Comparison of ENCODE assay signal across 1 cellular context in the genomic region with DNA sequence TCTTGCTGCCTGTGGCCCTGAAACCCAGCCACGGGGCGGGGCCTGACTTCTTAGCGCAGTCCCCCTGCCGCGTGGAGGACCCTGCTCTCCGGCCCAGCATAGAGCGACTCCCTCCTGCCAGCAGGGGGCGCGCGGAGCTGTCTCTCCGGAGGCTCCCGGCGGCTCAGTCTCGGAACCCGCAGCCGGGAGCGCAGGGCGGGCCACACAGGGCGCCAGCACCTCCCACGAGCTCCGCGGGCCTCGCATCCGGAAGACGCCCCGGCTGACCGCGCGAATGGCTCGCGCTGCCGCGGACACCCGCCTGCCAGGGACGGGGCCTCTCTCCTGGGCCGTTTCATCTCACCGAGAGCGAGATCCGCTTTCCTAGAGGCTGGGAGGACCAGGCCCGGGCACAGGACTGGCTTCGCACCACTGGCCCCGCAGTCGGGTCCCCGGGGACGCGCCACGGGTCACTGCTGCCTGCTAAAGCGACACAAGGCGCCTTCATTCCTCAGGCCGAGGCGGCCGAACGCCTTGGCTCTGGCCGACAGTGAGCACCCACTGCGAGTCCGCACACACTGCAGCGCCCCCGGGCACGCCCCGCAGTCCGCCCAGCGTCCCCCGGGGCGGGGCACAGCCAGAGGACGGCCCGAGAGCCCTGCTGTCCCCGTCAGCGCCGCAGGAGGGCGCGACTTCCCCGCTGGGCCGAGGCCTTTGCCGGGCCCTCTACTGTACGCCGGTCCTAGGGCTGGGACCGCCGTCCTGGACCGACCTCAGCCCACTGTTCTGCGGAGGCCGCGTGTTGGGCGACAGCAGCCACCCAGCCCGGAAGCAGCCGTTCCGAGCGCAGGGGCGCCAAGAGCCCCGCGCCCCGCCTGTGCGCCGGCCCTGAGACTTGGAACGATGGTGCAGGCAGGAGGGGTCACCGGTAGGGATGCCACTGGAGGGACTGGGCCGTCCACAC.
TF ChIP-seq lines count a peak whose summit lies in the region.

No MANE protein-coding gene starts in this region.

TF ChIP-seq in HepG2, 621 proteins besides CTCF, POLR2A, EP300 and RAD21 (continued from another document and continues in another):
- TF ChIP-seq, protein P1, sequence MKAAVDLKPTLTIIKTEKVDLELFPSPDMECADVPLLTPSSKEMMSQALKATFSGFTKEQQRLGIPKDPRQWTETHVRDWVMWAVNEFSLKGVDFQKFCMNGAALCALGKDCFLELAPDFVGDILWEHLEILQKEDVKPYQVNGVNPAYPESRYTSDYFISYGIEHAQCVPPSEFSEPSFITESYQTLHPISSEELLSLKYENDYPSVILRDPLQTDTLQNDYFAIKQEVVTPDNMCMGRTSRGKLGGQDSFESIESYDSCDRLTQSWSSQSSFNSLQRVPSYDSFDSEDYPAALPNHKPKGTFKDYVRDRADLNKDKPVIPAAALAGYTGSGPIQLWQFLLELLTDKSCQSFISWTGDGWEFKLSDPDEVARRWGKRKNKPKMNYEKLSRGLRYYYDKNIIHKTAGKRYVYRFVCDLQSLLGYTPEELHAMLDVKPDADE (CRISPR knock-in tag; IDR thresholded peaks at IDR 0.05), result no peak
- TF ChIP-seq ZNF670 (CRISPR knock-in tag; IDR thresholded peaks at IDR 0.05; ENCODE audit: borderline replicate concordance), result peak; percentile 36; the same call in 1 of the 2 replicates
- TF ChIP-seq, protein P2, sequence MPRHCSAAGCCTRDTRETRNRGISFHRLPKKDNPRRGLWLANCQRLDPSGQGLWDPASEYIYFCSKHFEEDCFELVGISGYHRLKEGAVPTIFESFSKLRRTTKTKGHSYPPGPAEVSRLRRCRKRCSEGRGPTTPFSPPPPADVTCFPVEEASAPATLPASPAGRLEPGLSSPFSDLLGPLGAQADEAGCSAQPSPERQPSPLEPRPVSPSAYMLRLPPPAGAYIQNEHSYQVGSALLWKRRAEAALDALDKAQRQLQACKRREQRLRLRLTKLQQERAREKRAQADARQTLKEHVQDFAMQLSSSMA (CRISPR knock-in tag; IDR thresholded peaks at IDR 0.05), result 0 out of 2 replicates have a peak, but pooled peaks have one; percentile 60
- TF ChIP-seq, protein P3, sequence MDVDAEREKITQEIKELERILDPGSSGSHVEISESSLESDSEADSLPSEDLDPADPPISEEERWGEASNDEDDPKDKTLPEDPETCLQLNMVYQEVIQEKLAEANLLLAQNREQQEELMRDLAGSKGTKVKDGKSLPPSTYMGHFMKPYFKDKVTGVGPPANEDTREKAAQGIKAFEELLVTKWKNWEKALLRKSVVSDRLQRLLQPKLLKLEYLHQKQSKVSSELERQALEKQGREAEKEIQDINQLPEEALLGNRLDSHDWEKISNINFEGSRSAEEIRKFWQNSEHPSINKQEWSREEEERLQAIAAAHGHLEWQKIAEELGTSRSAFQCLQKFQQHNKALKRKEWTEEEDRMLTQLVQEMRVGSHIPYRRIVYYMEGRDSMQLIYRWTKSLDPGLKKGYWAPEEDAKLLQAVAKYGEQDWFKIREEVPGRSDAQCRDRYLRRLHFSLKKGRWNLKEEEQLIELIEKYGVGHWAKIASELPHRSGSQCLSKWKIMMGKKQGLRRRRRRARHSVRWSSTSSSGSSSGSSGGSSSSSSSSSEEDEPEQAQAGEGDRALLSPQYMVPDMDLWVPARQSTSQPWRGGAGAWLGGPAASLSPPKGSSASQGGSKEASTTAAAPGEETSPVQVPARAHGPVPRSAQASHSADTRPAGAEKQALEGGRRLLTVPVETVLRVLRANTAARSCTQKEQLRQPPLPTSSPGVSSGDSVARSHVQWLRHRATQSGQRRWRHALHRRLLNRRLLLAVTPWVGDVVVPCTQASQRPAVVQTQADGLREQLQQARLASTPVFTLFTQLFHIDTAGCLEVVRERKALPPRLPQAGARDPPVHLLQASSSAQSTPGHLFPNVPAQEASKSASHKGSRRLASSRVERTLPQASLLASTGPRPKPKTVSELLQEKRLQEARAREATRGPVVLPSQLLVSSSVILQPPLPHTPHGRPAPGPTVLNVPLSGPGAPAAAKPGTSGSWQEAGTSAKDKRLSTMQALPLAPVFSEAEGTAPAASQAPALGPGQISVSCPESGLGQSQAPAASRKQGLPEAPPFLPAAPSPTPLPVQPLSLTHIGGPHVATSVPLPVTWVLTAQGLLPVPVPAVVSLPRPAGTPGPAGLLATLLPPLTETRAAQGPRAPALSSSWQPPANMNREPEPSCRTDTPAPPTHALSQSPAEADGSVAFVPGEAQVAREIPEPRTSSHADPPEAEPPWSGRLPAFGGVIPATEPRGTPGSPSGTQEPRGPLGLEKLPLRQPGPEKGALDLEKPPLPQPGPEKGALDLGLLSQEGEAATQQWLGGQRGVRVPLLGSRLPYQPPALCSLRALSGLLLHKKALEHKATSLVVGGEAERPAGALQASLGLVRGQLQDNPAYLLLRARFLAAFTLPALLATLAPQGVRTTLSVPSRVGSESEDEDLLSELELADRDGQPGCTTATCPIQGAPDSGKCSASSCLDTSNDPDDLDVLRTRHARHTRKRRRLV (CRISPR knock-in tag; IDR thresholded peaks at IDR 0.05), result no peak
- TF ChIP-seq CC2D1A (CRISPR knock-in tag; IDR thresholded peaks at IDR 0.05), result no peak
- TF ChIP-seq, protein P4, sequence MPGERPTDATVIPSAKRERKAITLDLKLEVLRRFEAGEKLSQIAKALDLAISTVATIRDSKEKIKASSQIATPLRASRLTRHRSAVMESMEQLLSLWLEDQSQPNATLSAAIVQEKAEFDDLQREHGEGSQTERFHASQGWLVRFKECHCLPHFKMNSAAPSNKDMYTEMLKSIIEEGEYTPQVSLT (CRISPR knock-in tag; IDR thresholded peaks at IDR 0.05; ENCODE audit: borderline replicate concordance, low read depth), result no peak
- peak; percentile 37 for TF ChIP-seq MIER2 (CRISPR knock-in tag; IDR thresholded peaks at IDR 0.05)
- TF ChIP-seq, protein P5, sequence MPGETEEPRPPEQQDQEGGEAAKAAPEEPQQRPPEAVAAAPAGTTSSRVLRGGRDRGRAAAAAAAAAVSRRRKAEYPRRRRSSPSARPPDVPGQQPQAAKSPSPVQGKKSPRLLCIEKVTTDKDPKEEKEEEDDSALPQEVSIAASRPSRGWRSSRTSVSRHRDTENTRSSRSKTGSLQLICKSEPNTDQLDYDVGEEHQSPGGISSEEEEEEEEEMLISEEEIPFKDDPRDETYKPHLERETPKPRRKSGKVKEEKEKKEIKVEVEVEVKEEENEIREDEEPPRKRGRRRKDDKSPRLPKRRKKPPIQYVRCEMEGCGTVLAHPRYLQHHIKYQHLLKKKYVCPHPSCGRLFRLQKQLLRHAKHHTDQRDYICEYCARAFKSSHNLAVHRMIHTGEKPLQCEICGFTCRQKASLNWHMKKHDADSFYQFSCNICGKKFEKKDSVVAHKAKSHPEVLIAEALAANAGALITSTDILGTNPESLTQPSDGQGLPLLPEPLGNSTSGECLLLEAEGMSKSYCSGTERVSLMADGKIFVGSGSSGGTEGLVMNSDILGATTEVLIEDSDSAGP (CRISPR knock-in tag; IDR thresholded peaks at IDR 0.05; ENCODE audit: borderline replicate concordance), result peak; percentile 92
- TF ChIP-seq, protein P6, sequence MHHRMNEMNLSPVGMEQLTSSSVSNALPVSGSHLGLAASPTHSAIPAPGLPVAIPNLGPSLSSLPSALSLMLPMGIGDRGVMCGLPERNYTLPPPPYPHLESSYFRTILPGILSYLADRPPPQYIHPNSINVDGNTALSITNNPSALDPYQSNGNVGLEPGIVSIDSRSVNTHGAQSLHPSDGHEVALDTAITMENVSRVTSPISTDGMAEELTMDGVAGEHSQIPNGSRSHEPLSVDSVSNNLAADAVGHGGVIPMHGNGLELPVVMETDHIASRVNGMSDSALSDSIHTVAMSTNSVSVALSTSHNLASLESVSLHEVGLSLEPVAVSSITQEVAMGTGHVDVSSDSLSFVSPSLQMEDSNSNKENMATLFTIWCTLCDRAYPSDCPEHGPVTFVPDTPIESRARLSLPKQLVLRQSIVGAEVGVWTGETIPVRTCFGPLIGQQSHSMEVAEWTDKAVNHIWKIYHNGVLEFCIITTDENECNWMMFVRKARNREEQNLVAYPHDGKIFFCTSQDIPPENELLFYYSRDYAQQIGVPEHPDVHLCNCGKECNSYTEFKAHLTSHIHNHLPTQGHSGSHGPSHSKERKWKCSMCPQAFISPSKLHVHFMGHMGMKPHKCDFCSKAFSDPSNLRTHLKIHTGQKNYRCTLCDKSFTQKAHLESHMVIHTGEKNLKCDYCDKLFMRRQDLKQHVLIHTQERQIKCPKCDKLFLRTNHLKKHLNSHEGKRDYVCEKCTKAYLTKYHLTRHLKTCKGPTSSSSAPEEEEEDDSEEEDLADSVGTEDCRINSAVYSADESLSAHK (CRISPR knock-in tag; IDR thresholded peaks at IDR 0.05; ENCODE audit: borderline replicate concordance), result no peak
- TF ChIP-seq ZNF720 (CRISPR knock-in tag; IDR thresholded peaks at IDR 0.05), result no peak
- TF ChIP-seq, protein P7, sequence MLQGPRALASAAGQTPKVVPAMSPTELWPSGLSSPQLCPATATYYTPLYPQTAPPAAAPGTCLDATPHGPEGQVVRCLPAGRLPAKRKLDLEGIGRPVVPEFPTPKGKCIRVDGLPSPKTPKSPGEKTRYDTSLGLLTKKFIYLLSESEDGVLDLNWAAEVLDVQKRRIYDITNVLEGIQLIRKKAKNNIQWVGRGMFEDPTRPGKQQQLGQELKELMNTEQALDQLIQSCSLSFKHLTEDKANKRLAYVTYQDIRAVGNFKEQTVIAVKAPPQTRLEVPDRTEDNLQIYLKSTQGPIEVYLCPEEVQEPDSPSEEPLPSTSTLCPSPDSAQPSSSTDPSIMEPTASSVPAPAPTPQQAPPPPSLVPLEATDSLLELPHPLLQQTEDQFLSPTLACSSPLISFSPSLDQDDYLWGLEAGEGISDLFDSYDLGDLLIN (CRISPR knock-in tag; IDR thresholded peaks at IDR 0.05; ENCODE audit: borderline replicate concordance), result no peak
- TF ChIP-seq SRSF1 (optimal IDR thresholded peaks at IDR 0.05; ENCODE audit: low read depth, low read length), result peak; percentile 74
- TF ChIP-seq EED (CRISPR knock-in tag; IDR thresholded peaks at IDR 0.05), result peak; percentile 74; the same call in 1 of the 2 replicates
- TF ChIP-seq, protein P8, sequence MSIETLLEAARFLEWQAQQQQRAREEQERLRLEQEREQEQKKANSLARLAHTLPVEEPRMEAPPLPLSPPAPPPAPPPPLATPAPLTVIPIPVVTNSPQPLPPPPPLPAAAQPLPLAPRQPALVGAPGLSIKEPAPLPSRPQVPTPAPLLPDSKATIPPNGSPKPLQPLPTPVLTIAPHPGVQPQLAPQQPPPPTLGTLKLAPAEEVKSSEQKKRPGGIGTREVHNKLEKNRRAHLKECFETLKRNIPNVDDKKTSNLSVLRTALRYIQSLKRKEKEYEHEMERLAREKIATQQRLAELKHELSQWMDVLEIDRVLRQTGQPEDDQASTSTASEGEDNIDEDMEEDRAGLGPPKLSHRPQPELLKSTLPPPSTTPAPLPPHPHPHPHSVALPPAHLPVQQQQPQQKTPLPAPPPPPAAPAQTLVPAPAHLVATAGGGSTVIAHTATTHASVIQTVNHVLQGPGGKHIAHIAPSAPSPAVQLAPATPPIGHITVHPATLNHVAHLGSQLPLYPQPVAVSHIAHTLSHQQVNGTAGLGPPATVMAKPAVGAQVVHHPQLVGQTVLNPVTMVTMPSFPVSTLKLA (IDR thresholded peaks at IDR 0.05), result no peak
- TF ChIP-seq ZNF510 (CRISPR knock-in tag; IDR thresholded peaks at IDR 0.05; ENCODE audit: low read depth), result no peak
- TF ChIP-seq, protein P9, sequence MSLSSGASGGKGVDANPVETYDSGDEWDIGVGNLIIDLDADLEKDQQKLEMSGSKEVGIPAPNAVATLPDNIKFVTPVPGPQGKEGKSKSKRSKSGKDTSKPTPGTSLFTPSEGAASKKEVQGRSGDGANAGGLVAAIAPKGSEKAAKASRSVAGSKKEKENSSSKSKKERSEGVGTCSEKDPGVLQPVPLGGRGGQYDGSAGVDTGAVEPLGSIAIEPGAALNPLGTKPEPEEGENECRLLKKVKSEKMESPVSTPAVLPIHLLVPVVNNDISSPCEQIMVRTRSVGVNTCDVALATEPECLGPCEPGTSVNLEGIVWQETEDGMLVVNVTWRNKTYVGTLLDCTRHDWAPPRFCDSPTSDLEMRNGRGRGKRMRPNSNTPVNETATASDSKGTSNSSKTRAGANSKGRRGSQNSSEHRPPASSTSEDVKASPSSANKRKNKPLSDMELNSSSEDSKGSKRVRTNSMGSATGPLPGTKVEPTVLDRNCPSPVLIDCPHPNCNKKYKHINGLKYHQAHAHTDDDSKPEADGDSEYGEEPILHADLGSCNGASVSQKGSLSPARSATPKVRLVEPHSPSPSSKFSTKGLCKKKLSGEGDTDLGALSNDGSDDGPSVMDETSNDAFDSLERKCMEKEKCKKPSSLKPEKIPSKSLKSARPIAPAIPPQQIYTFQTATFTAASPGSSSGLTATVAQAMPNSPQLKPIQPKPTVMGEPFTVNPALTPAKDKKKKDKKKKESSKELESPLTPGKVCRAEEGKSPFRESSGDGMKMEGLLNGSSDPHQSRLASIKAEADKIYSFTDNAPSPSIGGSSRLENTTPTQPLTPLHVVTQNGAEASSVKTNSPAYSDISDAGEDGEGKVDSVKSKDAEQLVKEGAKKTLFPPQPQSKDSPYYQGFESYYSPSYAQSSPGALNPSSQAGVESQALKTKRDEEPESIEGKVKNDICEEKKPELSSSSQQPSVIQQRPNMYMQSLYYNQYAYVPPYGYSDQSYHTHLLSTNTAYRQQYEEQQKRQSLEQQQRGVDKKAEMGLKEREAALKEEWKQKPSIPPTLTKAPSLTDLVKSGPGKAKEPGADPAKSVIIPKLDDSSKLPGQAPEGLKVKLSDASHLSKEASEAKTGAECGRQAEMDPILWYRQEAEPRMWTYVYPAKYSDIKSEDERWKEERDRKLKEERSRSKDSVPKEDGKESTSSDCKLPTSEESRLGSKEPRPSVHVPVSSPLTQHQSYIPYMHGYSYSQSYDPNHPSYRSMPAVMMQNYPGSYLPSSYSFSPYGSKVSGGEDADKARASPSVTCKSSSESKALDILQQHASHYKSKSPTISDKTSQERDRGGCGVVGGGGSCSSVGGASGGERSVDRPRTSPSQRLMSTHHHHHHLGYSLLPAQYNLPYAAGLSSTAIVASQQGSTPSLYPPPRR (CRISPR knock-in tag; IDR thresholded peaks at IDR 0.05; ENCODE audit: borderline replicate concordance), result 0 out of 2 replicates have a peak, but pooled peaks have one; percentile 40
- TF ChIP-seq MTA1 (CRISPR knock-in tag; IDR thresholded peaks at IDR 0.05; ENCODE audit: borderline replicate concordance), result peak; percentile 53; the same call in 1 of the 2 replicates
- no peak for TF ChIP-seq ZNF775 (CRISPR knock-in tag; IDR thresholded peaks at IDR 0.05; ENCODE audit: borderline replicate concordance)
